22 cellular contexts compared by ENCODE assay signal in the genomic region with DNA sequence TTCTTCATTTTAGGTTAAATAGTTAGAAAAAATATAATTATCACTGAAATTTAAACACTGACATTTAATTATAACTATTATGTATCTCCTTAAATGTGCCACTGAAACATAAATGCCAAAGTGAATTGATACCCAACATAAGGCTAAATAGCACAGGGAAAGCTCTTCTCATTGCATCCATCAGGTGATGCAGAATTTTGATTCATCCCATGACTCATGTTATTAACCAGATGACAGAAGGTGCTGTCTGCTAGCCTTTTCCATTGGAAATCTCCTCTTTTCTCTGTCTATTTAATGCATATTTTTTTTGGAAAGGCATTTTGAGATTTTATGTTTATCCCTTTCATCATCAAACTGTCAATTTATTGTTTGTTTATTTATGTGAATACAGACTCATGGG.
DNase-seq lines count a peak whose midpoint lies in the region; ATAC-seq, FAIRE-seq and TF ChIP-seq lines count a peak whose summit lies in the region.
"Had no signal": no experiment of that assay in that cellular context is flagged by ENCODE, and none has a peak within 500 bp of the region (broad histone marks: within the 10 kb centered on the region; RNA-seq: fewer than 3 reads in every experiment).

No MANE protein-coding gene starts in this region.

- H3K4me3 Mint-ChIP-seq in activated CD8-positive, alpha-beta T cell treated with anti-CD3 and anti-CD28 coated beads for 36 hours = no peak overlapping the region
- H3K4me3 Mint-ChIP-seq: B cell; CD4-positive, CD25-positive, alpha-beta regulatory T cell; CD8-positive, alpha-beta T cell had no signal

- intact Hi-C loops in IMR-90 (cut with micrococcal nuclease) = loop anchor here (2.0 kb wide), 1 partner anchor 19 kb away; no protein-coding TSS in a partner anchor
- intact Hi-C loops in activated CD8-positive, alpha-beta T cell treated with anti-CD3 and anti-CD28 coated beads for 36 hours (cut with micrococcal nuclease) = no loop called here

- H4K20me1 ChIP-seq in IMR-90 (ENCODE audit: insufficient read depth, low read length) = no peaks in the 10 kb centered on the region
- H4K20me1 ChIP-seq: BLaER1 had no signal

- H3K14ac ChIP-seq in IMR-90 (replicated peaks; ENCODE audit: low read depth, low read length) = no peak overlapping the region

- H2BK15ac ChIP-seq in IMR-90 (ENCODE audit: low read depth, low read length) = no peak overlapping the region

- no peak overlapping the region for H4K8ac ChIP-seq in IMR-90 (ENCODE audit: low read depth in 2 of 2, low read length in 2 of 2)

- dilution Hi-C loops in IMR-90 (cut with HindIII; ENCODE audit: low sequenced_read_pairs, unreplicated experiment) = no loop called here

- H3K9ac ChIP-seq in IMR-90 (ENCODE audit: low read depth, low read length) = no peak overlapping the region
- H3K9ac ChIP-seq: BLaER1 had no signal

- no peaks in the 10 kb centered on the region for H3K9me3 ChIP-seq in IMR-90 (ENCODE audit: control insufficient read depth, insufficient read depth, low read length)
- H3K9me3 ChIP-seq: BLaER1, Caco-2 had no signal

- H4K5ac ChIP-seq in IMR-90 (ENCODE audit: low read depth, low read length) = no peak overlapping the region

- H3K79me1 ChIP-seq in IMR-90 (ENCODE audit: low read depth in 1 of 2, low read length in 2 of 2) = no peaks in the 10 kb centered on the region

- H3K4me2 ChIP-seq in IMR-90 (ENCODE audit: low read depth, low read length) = no peak overlapping the region
- H3K4me2 ChIP-seq: BLaER1 had no signal

- in situ Hi-C loops in IMR-90 (cut with MboI; ENCODE audit: low sequenced_read_pairs) = no loop called here

- BruUV-seq in IMR-90 (replicated peaks; lab: Mats Ljungman, UMichigan) = no TSS peak

- no peak overlapping the region for H3K27ac ChIP-seq in IMR-90 (ENCODE audit: insufficient read depth, low read length)
- H3K27ac ChIP-seq in foreskin keratinocyte = no peak overlapping the region
- H3K27ac ChIP-seq: BLaER1, C4-2B had no signal

- no peak overlapping the region for H2BK120ac ChIP-seq in IMR-90 (ENCODE audit: low read depth, low read length)

- no peaks in the 10 kb centered on the region for H3K4me1 Mint-ChIP-seq in activated CD8-positive, alpha-beta T cell treated with anti-CD3 and anti-CD28 coated beads for 36 hours (ENCODE audit: low read depth)
- H3K4me1 Mint-ChIP-seq: B cell; CD4-positive, CD25-positive, alpha-beta regulatory T cell had no signal

- TF ChIP-seq CTCF in IMR-90 (conservative IDR thresholded peaks at IDR 0.05; ENCODE audit: low read depth, low read length) (no peak), bronchial epithelial cell (IDR thresholded peaks at IDR 0.05; ENCODE audit: insufficient read depth, low read length, severe bottlenecking) (no peak), foreskin keratinocyte (conservative IDR thresholded peaks at IDR 0.05) (no peak)
- TF ChIP-seq CTCF in activated CD8-positive, alpha-beta T cell treated with anti-CD3 and anti-CD28 coated beads for 36 hours (IDR thresholded peaks at IDR 0.05) = no peak

- ATAC-seq in IMR-90 (ENCODE audit: low read depth) (no peak), foreskin keratinocyte (peak; percentile 78), HG02981 (IDR thresholded peaks at IDR 0.05; ENCODE audit: unreplicated experiment) (no peak), GM19328 (IDR thresholded peaks at IDR 0.05; ENCODE audit: unreplicated experiment) (no peak)
- ATAC-seq in activated CD8-positive, alpha-beta T cell treated with anti-CD3 and anti-CD28 coated beads for 36 hours = no peak
- ATAC-seq: CD8-positive, alpha-beta T cell; GM12878; HCT116 had no signal

- H2AFZ ChIP-seq in IMR-90 (replicated peaks; ENCODE audit: low read length, poor library complexity) = no peak overlapping the region

- H3K56ac ChIP-seq in IMR-90 (ENCODE audit: extremely low read depth, insufficient read depth, low read length) = no peak overlapping the region

- H3K36me3 Mint-ChIP-seq in activated CD8-positive, alpha-beta T cell treated with anti-CD3 and anti-CD28 coated beads for 36 hours (ENCODE audit: low read depth) = no peaks in the 10 kb centered on the region
- H3K36me3 Mint-ChIP-seq: CD4-positive, CD25-positive, alpha-beta regulatory T cell; CD8-positive, alpha-beta T cell had no signal

- no peak overlapping the region for H4K91ac ChIP-seq in IMR-90 (ENCODE audit: insufficient read depth, low read depth, low read length)

- no peak overlapping the region for H3K4ac ChIP-seq in IMR-90 (ENCODE audit: low read depth, low read length)

- H3K27ac Mint-ChIP-seq in activated CD8-positive, alpha-beta T cell treated with anti-CD3 and anti-CD28 coated beads for 36 hours = no peak overlapping the region
- H3K27ac Mint-ChIP-seq: B cell; CD4-positive, CD25-positive, alpha-beta regulatory T cell; CD8-positive, alpha-beta T cell had no signal

- TF ChIP-seq POLR2A in IMR-90 (IDR thresholded peaks at IDR 0.05; ENCODE audit: low read depth, low read length) = no peak

- no peak for FAIRE-seq in bronchial epithelial cell (lab: Jason Lieb, UNC)
- FAIRE-seq: A204.1, GM12878, GM19239, H1 had no signal

- H2AK9ac ChIP-seq in IMR-90 (replicated peaks; ENCODE audit: low read depth, low read length, poor library complexity) = no peak overlapping the region

- CTCF ChIA-PET in IMR-90 (lab: Yijun Ruan, JAX) = no interaction called here
- CTCF ChIA-PET in activated CD8-positive, alpha-beta T cell treated with anti-CD3 and anti-CD28 coated beads for 36 hours (lab: Charles Lee) = no interaction called here

- H3K27me3 ChIP-seq in IMR-90 (ENCODE audit: control insufficient read depth, insufficient read depth, low read length) (no peaks in the 10 kb centered on the region), bronchial epithelial cell (ENCODE audit: control insufficient read depth, insufficient read depth, low read length) (no peaks in the 10 kb centered on the region), foreskin keratinocyte (no peaks in the 10 kb centered on the region)
- H3K27me3 ChIP-seq: BLaER1 had no signal

- no peak for TF ChIP-seq RAD21 in IMR-90 (IDR thresholded peaks at IDR 0.05; ENCODE audit: low read length)

- H3K36me3 ChIP-seq in IMR-90 (ENCODE audit: control insufficient read depth, insufficient read depth, low read length) (no peaks in the 10 kb centered on the region), bronchial epithelial cell (ENCODE audit: control insufficient read depth, insufficient read depth, low read length) (no peaks in the 10 kb centered on the region)
- H3K36me3 ChIP-seq: BLaER1 had no signal

- H2BK20ac ChIP-seq in IMR-90 (ENCODE audit: low read depth, low read length) = no peak overlapping the region

- no peak overlapping the region for H2AK5ac ChIP-seq in IMR-90 (ENCODE audit: low read depth, low read length)

- H3K4me3 ChIP-seq in IMR-90 (ENCODE audit: insufficient read depth, low read depth, low read length) = no peak overlapping the region
- no peak overlapping the region for H3K4me3 ChIP-seq in bronchial epithelial cell (ENCODE audit: low read depth, low read length)
- H3K4me3 ChIP-seq: BLaER1, GM12878 had no signal

- H3K23ac ChIP-seq in IMR-90 (ENCODE audit: low read depth, low read length) = no peak overlapping the region

- no peaks in the 10 kb centered on the region for H3K27me3 Mint-ChIP-seq in activated CD8-positive, alpha-beta T cell treated with anti-CD3 and anti-CD28 coated beads for 36 hours
- H3K27me3 Mint-ChIP-seq: B cell; CD4-positive, CD25-positive, alpha-beta regulatory T cell had no signal

- DNase-seq in IMR-90 (peak; percentile 6), M059J (ENCODE audit: low read depth) (peak; percentile 7), bronchial epithelial cell (ENCODE audit: low read depth) (peak; percentile 29), foreskin keratinocyte (peak in 1 of 2 donors; percentile 17)
- no peak for DNase-seq in activated CD8-positive, alpha-beta T cell treated with anti-CD3 and anti-CD28 coated beads for 36 hours
- DNase-seq: Caco-2; CD4-positive, CD25-positive, alpha-beta regulatory T cell; CD8-positive, alpha-beta T cell; DMS79; EL; GDM1; H7 had no signal

- POLR2A ChIA-PET in IMR-90 (lab: Charles Lee; ENCODE audit: unreplicated experiment) = no interaction called here
- POLR2A ChIA-PET in activated CD8-positive, alpha-beta T cell treated with anti-CD3 and anti-CD28 coated beads for 36 hours (lab: Charles Lee) = no interaction called here

- no peaks in the 10 kb centered on the region for H3K4me1 ChIP-seq in IMR-90 (ENCODE audit: control insufficient read depth, insufficient read depth, low read length)
- H3K4me1 ChIP-seq in foreskin keratinocyte = no peaks in the 10 kb centered on the region
- H3K4me1 ChIP-seq: Caco-2 had no signal

- no peak overlapping the region for H2BK5ac ChIP-seq in IMR-90 (ENCODE audit: low read depth, low read length, poor library complexity, severe bottlenecking)

- no peak overlapping the region for H3K18ac ChIP-seq in IMR-90 (ENCODE audit: low read depth, low read length)

- H3K9me1 ChIP-seq in IMR-90 (ENCODE audit: insufficient read depth, low read length) = no peaks in the 10 kb centered on the region; the same call in 1 of the 2 replicates

- H3K9me3 Mint-ChIP-seq in activated CD8-positive, alpha-beta T cell treated with anti-CD3 and anti-CD28 coated beads for 36 hours = no peaks in the 10 kb centered on the region
- H3K9me3 Mint-ChIP-seq: CD8-positive, alpha-beta T cell had no signal

TF ChIP-seq in IMR-90, 13 proteins besides CTCF, POLR2A, EP300 and RAD21 (continues in another document):
- no peak for TF ChIP-seq RCOR1 (IDR thresholded peaks at IDR 0.05; ENCODE audit: insufficient replicate concordance, low read length)
- TF ChIP-seq BHLHE40 (IDR thresholded peaks at IDR 0.05; ENCODE audit: low read depth, low read length) = no peak
- no peak for TF ChIP-seq CEBPB (IDR thresholded peaks at IDR 0.05; ENCODE audit: low read depth, low read length)
- no peak for TF ChIP-seq MAFK (IDR thresholded peaks at IDR 0.05; ENCODE audit: low read depth, low read length)
- TF ChIP-seq CHD1 (IDR thresholded peaks at IDR 0.05; ENCODE audit: low read depth, low read length) = no peak
- no peak for TF ChIP-seq NFE2L2 (IDR thresholded peaks at IDR 0.05; ENCODE audit: low read depth, low read length)
- no peak for TF ChIP-seq MAZ (IDR thresholded peaks at IDR 0.05; ENCODE audit: borderline replicate concordance, low read depth, low read length)
- no peak for TF ChIP-seq RFX5 (IDR thresholded peaks at IDR 0.05; ENCODE audit: low read depth, low read length)
- no peak for TF ChIP-seq SMC3 (IDR thresholded peaks at IDR 0.05; ENCODE audit: low read depth, low read length)
- TF ChIP-seq MXI1 (IDR thresholded peaks at IDR 0.05; ENCODE audit: borderline replicate concordance, low read depth, low read length) = no peak
- TF ChIP-seq, protein P1, sequence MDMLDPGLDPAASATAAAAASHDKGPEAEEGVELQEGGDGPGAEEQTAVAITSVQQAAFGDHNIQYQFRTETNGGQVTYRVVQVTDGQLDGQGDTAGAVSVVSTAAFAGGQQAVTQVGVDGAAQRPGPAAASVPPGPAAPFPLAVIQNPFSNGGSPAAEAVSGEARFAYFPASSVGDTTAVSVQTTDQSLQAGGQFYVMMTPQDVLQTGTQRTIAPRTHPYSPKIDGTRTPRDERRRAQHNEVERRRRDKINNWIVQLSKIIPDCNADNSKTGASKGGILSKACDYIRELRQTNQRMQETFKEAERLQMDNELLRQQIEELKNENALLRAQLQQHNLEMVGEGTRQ (IDR thresholded peaks at IDR 0.05; ENCODE audit: low read depth, low read length) = no peak
- no peak for TF ChIP-seq FOS (IDR thresholded peaks at IDR 0.05; ENCODE audit: low read depth, low read length)
